In genomic region chr4:37896206-37896605, GRCh38 we compare ENCODE assay signal across 22 cellular contexts.
"Had no signal": no experiment of that assay in that cellular context is flagged by ENCODE, and none has a peak within 500 bp of the region (broad histone marks: within the 10 kb centered on the region; RNA-seq: fewer than 3 reads in every experiment).

No MANE protein-coding gene starts in this region.

- ATAC-seq: foreskin keratinocyte; natural killer cell treated with Interleukin-12 subunit alpha and Interleukin-12 subunit beta and Interleukin-15 and Interleukin-18, amount 100 ng/mL, for 72 hours; psoas muscle; right lobe of liver had no signal

- H3K79me2 ChIP-seq: parathyroid adenoma had no signal

- H3K9me3 ChIP-seq: colonic mucosa, left ventricle myocardium inferior, psoas muscle, right lobe of liver, tibial artery, upper lobe of left lung, uterus had no signal

- H3K4me2 ChIP-seq: neural progenitor cell had no signal

- H3K4me1 ChIP-seq: colonic mucosa, foreskin keratinocyte, parathyroid adenoma had no signal

- H3K9me3 Mint-ChIP-seq: immature natural killer cell, neural progenitor cell had no signal

- H3K36me3 ChIP-seq: colonic mucosa, left ventricle myocardium inferior, neural progenitor cell, right lobe of liver, tibial artery, upper lobe of left lung, uterus had no signal

- H3K27ac ChIP-seq: colonic mucosa, foreskin keratinocyte, left ventricle myocardium inferior, neural progenitor cell, parathyroid adenoma, psoas muscle, right lobe of liver, tibial artery, upper lobe of left lung, uterus had no signal

- H3K4me3 Mint-ChIP-seq: endodermal cell; immature natural killer cell; natural killer cell treated with Interleukin-12 subunit alpha and Interleukin-12 subunit beta and Interleukin-15 and Interleukin-18, amount 100 ng/mL, for 72 hours; neural progenitor cell had no signal

- H2AFZ ChIP-seq: neural progenitor cell, parathyroid adenoma had no signal

- H3K27me3 Mint-ChIP-seq: natural killer cell treated with Interleukin-12 subunit alpha and Interleukin-12 subunit beta and Interleukin-15 and Interleukin-18, amount 100 ng/mL, for 72 hours had no signal

- H3K36me3 Mint-ChIP-seq: neural progenitor cell had no signal

- DNase-seq: colonic mucosa; effector CD4-positive, alpha-beta T cell; endodermal cell; erythroblast; foreskin keratinocyte; immature natural killer cell; left ventricle myocardium inferior; mesenchymal stem cell; psoas muscle; retina; right lobe of liver; stimulated activated CD4-positive, alpha-beta T cell treated with anti-CD3 and anti-CD28 coated beads, Interleukin-4, amount 100 ng/mL, for 1 hour; stimulated activated naive CD4-positive, alpha-beta T cell; tibial artery; upper lobe of left lung; uterus had no signal

- H3K27ac Mint-ChIP-seq: endodermal cell; immature natural killer cell; natural killer cell treated with Interleukin-12 subunit alpha and Interleukin-12 subunit beta and Interleukin-15 and Interleukin-18, amount 100 ng/mL, for 72 hours; neural progenitor cell had no signal

- H3K4me3 ChIP-seq: colonic mucosa, left ventricle myocardium inferior, lung, neural progenitor cell, psoas muscle, right lobe of liver, tibial artery, upper lobe of left lung, uterus had no signal

- H3K9ac ChIP-seq: neural progenitor cell, parathyroid adenoma had no signal

- FAIRE-seq: endothelial cell of umbilical vein, keratinocyte had no signal

- H3K27me3 ChIP-seq: colonic mucosa, right lobe of liver, tibial artery, upper lobe of left lung, uterus had no signal

- H3K4me1 Mint-ChIP-seq: endodermal cell had no signal
